In genomic region chr9:136622538-136622948, GRCh38 we compare ENCODE assay signal across 34 cellular contexts. TPM values are rescaled to one million over a fixed set of nuclear protein-coding genes. Genes with fewer than 3 reads are reported as not detected.
DNase-seq lines count a peak whose midpoint lies in the region; ATAC-seq, FAIRE-seq and TF ChIP-seq lines count a peak whose summit lies in the region.
"Had no signal": no experiment of that assay in that cellular context is flagged by ENCODE, and none has a peak within 500 bp of the region (broad histone marks: within the 10 kb centered on the region; RNA-seq: fewer than 3 reads in every experiment).

No MANE protein-coding gene starts in this region.

- no peak overlapping the region for H2AFZ ChIP-seq in keratinocyte (ENCODE audit: control insufficient read depth, low read length)

- peaks cover 17% of the 10 kb centered on the region for H3K27me3 Mint-ChIP-seq in stimulated activated memory B cell treated with anti-CD40 and anti-IgM and Interleukin-4, amounts not matched to agents 10 μg/mL and 1 μg/mL and 100 μg/mL, for 72 hours
- H3K27me3 Mint-ChIP-seq: type B pancreatic cell had no signal

- H3K79me2 ChIP-seq in keratinocyte (ENCODE audit: control insufficient read depth, insufficient read depth, low read length): no peaks in the 10 kb centered on the region

- ATAC-seq in stimulated activated memory B cell treated with anti-CD40 and anti-IgM and Interleukin-4, amounts not matched to agents 10 μg/mL and 1 μg/mL and 100 μg/mL, for 72 hours: no peak
- ATAC-seq in GM21529 (IDR thresholded peaks at IDR 0.05; ENCODE audit: unreplicated experiment) (no peak), HG02759 (IDR thresholded peaks at IDR 0.05; ENCODE audit: unreplicated experiment) (no peak)
- ATAC-seq: body of pancreas, left ventricle myocardium superior, PC-3, Right ventricle myocardium inferior, sciatic nerve, SK-N-SH treated with all-trans-retinoic acid at 6 μM for 48 hours had no signal

- peak overlapping the region; percentile 73 for H3K27ac ChIP-seq in WERI-Rb-1
- peak overlapping the region; percentile 99 for H3K27ac ChIP-seq in keratinocyte (ENCODE audit: control insufficient read depth, insufficient read depth, low read length)
- H3K27ac ChIP-seq: 22Rv1, body of pancreas had no signal

- no peaks in the 10 kb centered on the region for H3K27me3 ChIP-seq in WERI-Rb-1 (ENCODE audit: insufficient read depth, low read depth, severe bottlenecking)
- peaks cover 7% of the 10 kb centered on the region for H3K27me3 ChIP-seq in keratinocyte (ENCODE audit: control insufficient read depth, extremely low read depth, insufficient read depth, low read length)
- H3K27me3 ChIP-seq: body of pancreas had no signal

- dilution Hi-C loops in keratinocyte (cut with MboI; ENCODE audit: extremely low pct_ligation_motif_present, low sequenced_read_pairs): no loop called here

- H3K4me3 ChIP-seq in WERI-Rb-1 (ENCODE audit: low read depth, low read length) (no peak overlapping the region), keratinocyte (ENCODE audit: control insufficient read depth in 2 of 3, extremely low read depth in 1 of 3, insufficient read depth in 2 of 3, low read depth in 1 of 3, low read length in 3 of 3) (no peak overlapping the region)
- H3K4me3 ChIP-seq: body of pancreas had no signal

- H3K9me3 ChIP-seq in WERI-Rb-1 (ENCODE audit: severe bottlenecking): no peaks in the 10 kb centered on the region
- no peaks in the 10 kb centered on the region for H3K9me3 ChIP-seq in keratinocyte (ENCODE audit: control insufficient read depth, low read depth, low read length)
- H3K9me3 ChIP-seq: body of pancreas had no signal

- TF ChIP-seq CTCF in WERI-Rb-1 (IDR thresholded peaks at IDR 0.05; ENCODE audit: low read depth, low read length): no peak
- TF ChIP-seq CTCF in keratinocyte (optimal IDR thresholded peaks at IDR 0.05 in 1 of 3, IDR thresholded peaks at IDR 0.05 in 1 of 3, conservative IDR thresholded peaks at IDR 0.05 in 1 of 3; ENCODE audit: extremely low read depth in 1 of 3, insufficient read depth in 2 of 3, low read length in 3 of 3): no peak

- peak; percentile 30 for DNase-seq in NCI-H2171 treated with DMSO at 0.1 percent for 48 hours (lab: John Stamatoyannopoulos, UW)
- DNase-seq in NCI-H2171 (lab: John Stamatoyannopoulos, UW): no peak
- DNase-seq in WERI-Rb-1: peak; percentile 7
- DNase-seq in keratinocyte (ENCODE audit: low read depth, low spot score): peak; percentile 65
- no peak for DNase-seq in NCI-H2107 (lab: John Stamatoyannopoulos, UW)
- DNase-seq: activated CD4-positive, alpha-beta T cell treated with anti-CD3 and anti-CD28 coated beads, Interleukin-2, amount 50 U/mL, for 48 hours; activated CD8-positive, alpha-beta memory T cell treated with anti-CD3 and anti-CD28 coated beads, Interleukin-2, amount 50 U/mL, for 4 hours; activated naive CD4-positive, alpha-beta T cell treated with Interleukin-2 at 50 U/mL for 16 hours; body of pancreas; CD4-positive, CD25-positive, alpha-beta regulatory T cell; GOT3; left ventricle myocardium superior; NCI-H1417; NCI-H2029; NCI-H2227 treated with DMSO at 0.1 percent for 48 hours; NCI-H526; NK-92 treated with Interleukin-12 subunit alpha and Interleukin-12 subunit beta, amount 100 ng/mL, for 24 hours; PC-3; stimulated activated CD4-positive, alpha-beta T cell treated with anti-CD3 and anti-CD28 coated beads, Interleukin-4, amount 100 ng/mL, for 24 hours had no signal

- H3K4me1 Mint-ChIP-seq in stimulated activated memory B cell treated with anti-CD40 and anti-IgM and Interleukin-4, amounts not matched to agents 10 μg/mL and 1 μg/mL and 100 μg/mL, for 72 hours: peaks cover 46% of the 10 kb centered on the region

- FAIRE-seq in keratinocyte (lab: Jason Lieb, UNC): peak; percentile 82
- FAIRE-seq: D721Med, islet of Langerhans, TTC549 had no signal

- peak overlapping the region; percentile 94 for H3K9ac ChIP-seq in keratinocyte (ENCODE audit: control insufficient read depth, extremely low read depth, insufficient read depth, low read length)

- H3K9me3 Mint-ChIP-seq in stimulated activated memory B cell treated with anti-CD40 and anti-IgM and Interleukin-4, amounts not matched to agents 10 μg/mL and 1 μg/mL and 100 μg/mL, for 72 hours: no peaks in the 10 kb centered on the region
- H3K9me3 Mint-ChIP-seq: activated T-helper 1 cell treated with anti-CD3 and anti-CD28 coated beads, Interleukin-12 subunit alpha, Interleukin-12 subunit beta, Interleukin-2, Interleukin-4 antibody, amounts not matched to agents 30 ng/mL and 10 ng/mL and 1 ng/mL, durations not matched to agents 14 hours and 24 hours and 36 hours; CD4-positive, CD25-positive, alpha-beta regulatory T cell; mesothelial cell of epicardium; T-helper 1 cell treated with Interleukin-12 subunit alpha and Interleukin-12 subunit beta and Interleukin-4 antibody, amounts not matched to agents 30 μg/mL and 1 μg/mL, for 36 hours; type B pancreatic cell had no signal

- peaks cover 59% of the 10 kb centered on the region for H3K4me1 ChIP-seq in keratinocyte (ENCODE audit: control insufficient read depth, extremely low read depth, insufficient read depth, low read length)

- no peaks in the 10 kb centered on the region for H4K20me1 ChIP-seq in keratinocyte (ENCODE audit: control insufficient read depth, extremely low read depth, insufficient read depth, low read length)

- no peaks in the 10 kb centered on the region for H3K36me3 Mint-ChIP-seq in stimulated activated memory B cell treated with anti-CD40 and anti-IgM and Interleukin-4, amounts not matched to agents 10 μg/mL and 1 μg/mL and 100 μg/mL, for 72 hours
- H3K36me3 Mint-ChIP-seq: CD4-positive, CD25-positive, alpha-beta regulatory T cell; mesothelial cell of epicardium; type B pancreatic cell had no signal

- H3K9me1 ChIP-seq in keratinocyte (ENCODE audit: control insufficient read depth, extremely low read depth, insufficient read depth, low read length): no peaks in the 10 kb centered on the region

- peak overlapping the region; percentile 76 for H3K27ac Mint-ChIP-seq in stimulated activated memory B cell treated with anti-CD40 and anti-IgM and Interleukin-4, amounts not matched to agents 10 μg/mL and 1 μg/mL and 100 μg/mL, for 72 hours
- H3K27ac Mint-ChIP-seq: activated T-helper 1 cell treated with anti-CD3 and anti-CD28 coated beads, Interleukin-12 subunit alpha, Interleukin-12 subunit beta, Interleukin-2, Interleukin-4 antibody, amounts not matched to agents 30 ng/mL and 10 ng/mL and 1 ng/mL, durations not matched to agents 14 hours and 24 hours and 36 hours; CD4-positive, CD25-positive, alpha-beta regulatory T cell; progenitor cell of endocrine pancreas; T-helper 1 cell treated with Interleukin-12 subunit alpha and Interleukin-12 subunit beta and Interleukin-4 antibody, amounts not matched to agents 30 μg/mL and 1 μg/mL, for 36 hours; type B pancreatic cell had no signal

- peak overlapping the region; percentile 84 for H3K4me2 ChIP-seq in keratinocyte (ENCODE audit: control insufficient read depth, extremely low read depth, insufficient read depth, low read depth, low read length)

- no peak overlapping the region for H3K4me3 Mint-ChIP-seq in stimulated activated memory B cell treated with anti-CD40 and anti-IgM and Interleukin-4, amounts not matched to agents 10 μg/mL and 1 μg/mL and 100 μg/mL, for 72 hours
- H3K4me3 Mint-ChIP-seq: activated T-helper 1 cell treated with anti-CD3 and anti-CD28 coated beads, Interleukin-12 subunit alpha, Interleukin-12 subunit beta, Interleukin-2, Interleukin-4 antibody, amounts not matched to agents 30 ng/mL and 10 ng/mL and 1 ng/mL, durations not matched to agents 14 hours and 24 hours and 36 hours; mesothelial cell of epicardium; T-helper 1 cell treated with Interleukin-12 subunit alpha and Interleukin-12 subunit beta and Interleukin-4 antibody, amounts not matched to agents 30 μg/mL and 1 μg/mL, for 36 hours; type B pancreatic cell had no signal

- H3K36me3 ChIP-seq in WERI-Rb-1: no peaks in the 10 kb centered on the region
- H3K36me3 ChIP-seq in keratinocyte (ENCODE audit: control insufficient read depth in 2 of 2, extremely low read depth in 1 of 2, insufficient read depth in 2 of 2, low read length in 2 of 2): no peaks in the 10 kb centered on the region

RNA-seq across cellular contexts. Expression of gene EGFL7, which starts 40.2 kb away (rescaled TPM):
- polyA plus RNA-seq in keratinocyte: 4.2 to 10.5 TPM (median 6.2 TPM) in 3 replicates
- 1.0 TPM for polyA plus RNA-seq in keratinocyte (2011; ENCODE audit: low read depth)
- polyA plus RNA-seq in keratinocyte (2011; cell fraction: cytosol; rRNA removed): 3.9 and 15.7 TPM in 2 replicates
- polyA plus RNA-seq in keratinocyte (2011; cell fraction: nucleus; rRNA removed): 7.2 and 12.3 TPM in 2 replicates
- 2.4 and 10.1 TPM in 2 replicates for polyA plus RNA-seq in keratinocyte (2012; ENCODE audit: low replicate concordance)
- polyA minus RNA-seq in keratinocyte: 1.3 to 4.1 TPM (median 2.7 TPM) in 3 replicates
- 16.3 TPM for polyA minus RNA-seq in keratinocyte (2011; cell fraction: cytosol; rRNA and poly(A)+ RNA removed)
- 4.7 and 7.5 TPM in 2 replicates for polyA minus RNA-seq in keratinocyte (2011; cell fraction: nucleus; rRNA and poly(A)+ RNA removed)
- polyA plus RNA-seq: CD4-positive, CD25-positive, alpha-beta regulatory T cell had no signal

Comparison
In these comparisons a context has a peak if more than half of its experiments do, and no peak if none do; other contexts are left out.
1. DNase-seq: peak in NCI-H2171 treated with DMSO at 0.1 percent for 48 hours (single experiment), WERI-Rb-1 (single experiment) and keratinocyte (single experiment); none in NCI-H2171 (single experiment) and NCI-H2107 (single experiment).